Comparison of ENCODE assay signal across 11 cellular contexts in genomic region chr11:103619480-103619879, GRCh38.
DNase-seq lines count a peak whose midpoint lies in the region; ATAC-seq and TF ChIP-seq lines count a peak whose summit lies in the region.
"Had no signal": no experiment of that assay in that cellular context is flagged by ENCODE, and none has a peak within 500 bp of the region (broad histone marks: within the 10 kb centered on the region; RNA-seq: fewer than 3 reads in every experiment).

No MANE protein-coding gene starts in this region.

- TF ChIP-seq CTCF in brain microvascular endothelial cell (IDR thresholded peaks at IDR 0.05; ENCODE audit: low read depth, low read length, missing control alignments) = peak; percentile 40

- DNase-seq in NCI-H2081 (lab: John Stamatoyannopoulos, UW) (peak; percentile 19 to 71), NCI-H2081 treated with DMSO at 0.1 percent for 48 hours (lab: John Stamatoyannopoulos, UW) (no peak), NCI-H345 (lab: John Stamatoyannopoulos, UW) (peak; percentile 62), brain microvascular endothelial cell (no peak), superior temporal gyrus (ENCODE audit: extremely low spot score) (peak; percentile 30), HuH-7.5 (ENCODE audit: low spot score) (no peak), T-helper 1 cell (no peak)
- DNase-seq: activated CD4-positive, alpha-beta T cell treated with anti-CD3 and anti-CD28 coated beads for 36 hours; central memory CD4-positive, alpha-beta T cell; stimulated activated naive B cell treated with anti-CD40 and anti-IgM and Interleukin-4, amounts not matched to agents 10 μg/mL and 1 μg/mL and 100 μg/mL, for 72 hours had no signal

- no peak overlapping the region for H3K4me3 ChIP-seq in brain microvascular endothelial cell (ENCODE audit: low read depth, low read length)

- no peak overlapping the region for H3K27ac ChIP-seq in brain microvascular endothelial cell

- no peaks in the 10 kb centered on the region for H3K36me3 ChIP-seq in brain microvascular endothelial cell (replicated peaks)

- H3K27me3 ChIP-seq in brain microvascular endothelial cell (replicated peaks) = no peaks in the 10 kb centered on the region

- in situ Hi-C loops in brain microvascular endothelial cell (cut with HindIII; ENCODE audit: low pct_ligation_motif_present, low sequenced_read_pairs) = no loop called here

- ATAC-seq in GM18511 (IDR thresholded peaks at IDR 0.05; ENCODE audit: unreplicated experiment) = no peak
- ATAC-seq: activated CD4-positive, alpha-beta T cell treated with anti-CD3 and anti-CD28 coated beads for 36 hours had no signal

Comparison
In these comparisons a context has a peak if more than half of its experiments do, and no peak if none do; other contexts are left out.
1. DNase-seq: peak in NCI-H2081 (2 of 2), NCI-H345 (single experiment) and superior temporal gyrus (single experiment); none in NCI-H2081 treated with DMSO at 0.1 percent for 48 hours (single experiment), brain microvascular endothelial cell (single experiment), HuH-7.5 (single experiment) and T-helper 1 cell (0 of 5).